Comparison of ENCODE assay signal across 1 cellular context in genomic region chr10:28915989-28916588, GRCh38.
A peak's percentile ranks its signal among the peaks of the same experiment; 100 is the strongest.
TF ChIP-seq lines count a peak whose summit lies in the region.

No MANE protein-coding gene starts in this region.

TF ChIP-seq in HepG2, 621 proteins besides CTCF, POLR2A, EP300 and RAD21 (continued from another document and continues in another):
- TF ChIP-seq ZNF362 (CRISPR knock-in tag; IDR thresholded peaks at IDR 0.05; ENCODE audit: borderline replicate concordance) (peak; percentile 35; the same call in 1 of the 2 replicates), ZNF263 (CRISPR knock-in tag; IDR thresholded peaks at IDR 0.05) (no peak), MED1 (CRISPR knock-in tag; IDR thresholded peaks at IDR 0.05) (peak; percentile 66), LRRFIP1 (CRISPR knock-in tag; conservative IDR thresholded peaks at IDR 0.05) (no peak), SRF (IDR thresholded peaks at IDR 0.05; ENCODE audit: low read depth, low read length) (no peak), HOXA7 (CRISPR knock-in tag; IDR thresholded peaks at IDR 0.05) (no peak), ZNF124 (CRISPR knock-in tag; IDR thresholded peaks at IDR 0.05) (0 out of 2 replicates have a peak, but pooled peaks have one; percentile 31), KLF11 (CRISPR knock-in tag; IDR thresholded peaks at IDR 0.05) (no peak), TARDBP (CRISPR knock-in tag; IDR thresholded peaks at IDR 0.05) (peak; percentile 57; the same call in 1 of the 2 replicates), ZNF687 (CRISPR knock-in tag; IDR thresholded peaks at IDR 0.05) (no peak), PHF21A (CRISPR knock-in tag; IDR thresholded peaks at IDR 0.05) (peak; percentile 82), ZBTB43 (CRISPR knock-in tag; conservative IDR thresholded peaks at IDR 0.05) (no peak), RCOR2 (CRISPR knock-in tag; IDR thresholded peaks at IDR 0.05) (peak; percentile 60; the same call in 1 of the 2 replicates), POGK (CRISPR knock-in tag; conservative IDR thresholded peaks at IDR 0.05) (0 out of 2 replicates have a peak, but pooled peaks have one; percentile 44), POLR2G (IDR thresholded peaks at IDR 0.05; ENCODE audit: low read depth, low read length) (peak; percentile 49), ZBTB38 (CRISPR knock-in tag; IDR thresholded peaks at IDR 0.05) (no peak), RBFOX2 (IDR thresholded peaks at IDR 0.05; ENCODE audit: low read depth, low read length) (0 out of 2 replicates have a peak, but pooled peaks have one; percentile 16), FOXA3 (CRISPR knock-in tag; IDR thresholded peaks at IDR 0.05) (peak; percentile 78), FOSL2 (CRISPR knock-in tag; IDR thresholded peaks at IDR 0.05) (peak; percentile 51), ZNF557 (CRISPR knock-in tag; IDR thresholded peaks at IDR 0.05) (0 out of 2 replicates have a peak, but pooled peaks have one; percentile 56), ARID5B (CRISPR knock-in tag; IDR thresholded peaks at IDR 0.05) (peak; percentile 93), ELF1 (CRISPR knock-in tag; IDR thresholded peaks at IDR 0.05) (peak; percentile 47; the same call in 1 of the 2 replicates), DRAP1 (CRISPR knock-in tag; IDR thresholded peaks at IDR 0.05) (peak; percentile 20; the same call in 1 of the 2 replicates), AHDC1 (CRISPR knock-in tag; IDR thresholded peaks at IDR 0.05; ENCODE audit: borderline replicate concordance) (peak; percentile 72), ZC3H4 (CRISPR knock-in tag; IDR thresholded peaks at IDR 0.05; ENCODE audit: borderline replicate concordance) (no peak), BRD4 (CRISPR knock-in tag; IDR thresholded peaks at IDR 0.05) (0 out of 2 replicates have a peak, but pooled peaks have one; percentile 33), THRA (CRISPR knock-in tag; IDR thresholded peaks at IDR 0.05; ENCODE audit: borderline replicate concordance) (peak; percentile 15; the same call in 1 of the 2 replicates), GTF2F1 (IDR thresholded peaks at IDR 0.05; ENCODE audit: low read length) (no peak), FOXA1 (IDR thresholded peaks at IDR 0.05) (no peak), FOXA1 (CRISPR knock-in tag; IDR thresholded peaks at IDR 0.05) (peak; percentile 73), YEATS4 (CRISPR knock-in tag; IDR thresholded peaks at IDR 0.05; ENCODE audit: borderline replicate concordance) (peak; percentile 25; the same call in 1 of the 2 replicates), ASH2L (IDR thresholded peaks at IDR 0.05; ENCODE audit: insufficient read length, low read depth, low read length) (peak; percentile 40), SALL1 (CRISPR knock-in tag; IDR thresholded peaks at IDR 0.05) (peak; percentile 77; the same call in 1 of the 2 replicates), NR1H2 (CRISPR knock-in tag; IDR thresholded peaks at IDR 0.05; ENCODE audit: borderline replicate concordance, low read depth) (no peak), POLR2AphosphoS5 (IDR thresholded peaks at IDR 0.05; ENCODE audit: low read depth, low read length) (no peak)
